In the genomic region with DNA sequence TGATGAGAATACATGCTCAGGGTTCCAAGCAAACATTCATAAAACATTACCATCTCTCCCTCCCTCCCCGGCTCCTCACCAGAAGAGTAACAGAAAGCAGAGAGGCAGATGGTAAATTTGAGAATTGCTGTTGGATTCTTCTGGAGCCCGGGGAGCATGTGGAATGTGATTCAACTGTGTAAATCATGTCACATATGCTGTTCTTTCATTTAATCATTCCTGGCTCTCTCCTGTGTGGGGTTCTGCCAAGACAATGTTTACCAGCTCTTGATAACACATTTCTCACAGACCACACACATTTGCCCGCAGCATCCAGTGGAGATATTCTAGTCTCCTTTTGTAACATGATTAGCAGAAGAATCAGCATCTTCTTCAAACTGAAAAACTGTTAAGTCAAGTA, we compare ENCODE assay signal across 12 cellular contexts. TPM values are rescaled to one million over a fixed set of nuclear protein-coding genes. Genes with fewer than 3 reads are reported as not detected.
DNase-seq lines count a peak whose midpoint lies in the region; ATAC-seq and TF ChIP-seq lines count a peak whose summit lies in the region.
"Had no signal": no experiment of that assay in that cellular context is flagged by ENCODE, and none has a peak within 500 bp of the region (broad histone marks: within the 10 kb centered on the region; RNA-seq: fewer than 3 reads in every experiment).

No MANE protein-coding gene starts in this region.

- peaks cover 6% of the 10 kb centered on the region for H3K4me1 ChIP-seq in upper lobe of right lung
- peaks cover 2 to 11% of the 10 kb centered on the region in 2 donors for H3K4me1 ChIP-seq in ascending aorta

- ATAC-seq in left lobe of liver: peak; percentile 94
- ATAC-seq in upper lobe of right lung: peak; percentile 64
- no peak for ATAC-seq in GM19324 (IDR thresholded peaks at IDR 0.05; ENCODE audit: low FRiP score, unreplicated experiment)

- intact Hi-C loops in upper lobe of right lung (cut with DNase I): no loop called here
- intact Hi-C loops in ascending aorta (cut with DNase I): no loop called here
- intact Hi-C loops in activated T-helper 1 cell treated with anti-CD3 and anti-CD28 coated beads, Interleukin-12 subunit alpha, Interleukin-12 subunit beta, Interleukin-2, Interleukin-4 antibody, amounts not matched to agents 30 ng/mL and 10 ng/mL and 1 ng/mL, durations not matched to agents 14 hours and 24 hours and 36 hours (cut with micrococcal nuclease): no loop called here

- H3K36me3 ChIP-seq in upper lobe of right lung: peaks cover 22% of the 10 kb centered on the region
- H3K36me3 ChIP-seq in ascending aorta: peaks cover 0 to 17% of the 10 kb centered on the region in 2 donors
- H3K36me3 ChIP-seq: gastrocnemius medialis had no signal

- no peak overlapping the region for H3K4me3 ChIP-seq in upper lobe of right lung
- H3K4me3 ChIP-seq in ascending aorta: no peak overlapping the region
- H3K4me3 ChIP-seq: gastrocnemius medialis had no signal

- H3K36me3 Mint-ChIP-seq in activated T-helper 1 cell treated with anti-CD3 and anti-CD28 coated beads, Interleukin-12 subunit alpha, Interleukin-12 subunit beta, Interleukin-2, Interleukin-4 antibody, amounts not matched to agents 30 ng/mL and 10 ng/mL and 1 ng/mL, durations not matched to agents 14 hours and 24 hours and 36 hours (ENCODE audit: low read depth): no peaks in the 10 kb centered on the region

- H3K9me3 ChIP-seq in upper lobe of right lung (no peaks in the 10 kb centered on the region), ascending aorta (no peaks in the 10 kb centered on the region)
- H3K9me3 ChIP-seq: gastrocnemius medialis had no signal

- H3K9me3 Mint-ChIP-seq in activated T-helper 1 cell treated with anti-CD3 and anti-CD28 coated beads, Interleukin-12 subunit alpha, Interleukin-12 subunit beta, Interleukin-2, Interleukin-4 antibody, amounts not matched to agents 30 ng/mL and 10 ng/mL and 1 ng/mL, durations not matched to agents 14 hours and 24 hours and 36 hours: no peaks in the 10 kb centered on the region

- no peaks in the 10 kb centered on the region for H3K27me3 ChIP-seq in upper lobe of right lung
- no peaks in the 10 kb centered on the region for H3K27me3 ChIP-seq in ascending aorta
- H3K27me3 ChIP-seq: gastrocnemius medialis had no signal

- H3K27ac ChIP-seq in upper lobe of right lung: peak overlapping the region; percentile 1
- no peak overlapping the region for H3K27ac ChIP-seq in ascending aorta
- H3K27ac ChIP-seq: gastrocnemius medialis had no signal

- TF ChIP-seq CTCF in upper lobe of right lung (IDR thresholded peaks at IDR 0.05): no peak
- no peak for TF ChIP-seq CTCF in ascending aorta (IDR thresholded peaks at IDR 0.05)

- H3K27ac Mint-ChIP-seq in activated T-helper 1 cell treated with anti-CD3 and anti-CD28 coated beads, Interleukin-12 subunit alpha, Interleukin-12 subunit beta, Interleukin-2, Interleukin-4 antibody, amounts not matched to agents 30 ng/mL and 10 ng/mL and 1 ng/mL, durations not matched to agents 14 hours and 24 hours and 36 hours: no peak overlapping the region

- H3K27me3 Mint-ChIP-seq in activated T-helper 1 cell treated with anti-CD3 and anti-CD28 coated beads, Interleukin-12 subunit alpha, Interleukin-12 subunit beta, Interleukin-2, Interleukin-4 antibody, amounts not matched to agents 30 ng/mL and 10 ng/mL and 1 ng/mL, durations not matched to agents 14 hours and 24 hours and 36 hours (ENCODE audit: insufficient read depth): peaks cover 7% of the 10 kb centered on the region

- DNase-seq in NCI-H1694 treated with DMSO at 0.1 percent for 48 hours (lab: John Stamatoyannopoulos, UW) (peak; percentile 95), cerebellar nuclear complex (lab: John Stamatoyannopoulos, UW) (peak; percentile 76 to 89), left lobe of liver (ENCODE audit: low spot score) (no peak), upper lobe of right lung (no peak), ascending aorta (ENCODE audit: low spot score in 2 of 2) (no peak)
- DNase-seq in activated T-helper 1 cell treated with anti-CD3 and anti-CD28 coated beads, Interleukin-12 subunit alpha, Interleukin-12 subunit beta, Interleukin-2, Interleukin-4 antibody, amounts not matched to agents 30 ng/mL and 10 ng/mL and 1 ng/mL, durations not matched to agents 14 hours and 24 hours and 36 hours (ENCODE audit: low spot score): no peak
- DNase-seq in activated naive CD4-positive, alpha-beta T cell (lab: John Stamatoyannopoulos, UW): no peak
- DNase-seq: gastrocnemius medialis, KG1, NCI-H774, small intestine had no signal

- no peak overlapping the region for H3K4me3 Mint-ChIP-seq in activated T-helper 1 cell treated with anti-CD3 and anti-CD28 coated beads, Interleukin-12 subunit alpha, Interleukin-12 subunit beta, Interleukin-2, Interleukin-4 antibody, amounts not matched to agents 30 ng/mL and 10 ng/mL and 1 ng/mL, durations not matched to agents 14 hours and 24 hours and 36 hours

- no peaks in the 10 kb centered on the region for H3K4me1 Mint-ChIP-seq in activated T-helper 1 cell treated with anti-CD3 and anti-CD28 coated beads, Interleukin-12 subunit alpha, Interleukin-12 subunit beta, Interleukin-2, Interleukin-4 antibody, amounts not matched to agents 30 ng/mL and 10 ng/mL and 1 ng/mL, durations not matched to agents 14 hours and 24 hours and 36 hours (ENCODE audit: low read depth)

RNA-seq across cellular contexts. Expression of a gene that starts 23.4 kb away (rescaled TPM):
- 21.5 TPM for total RNA-seq in left lobe of liver
- total RNA-seq in upper lobe of right lung: 37.0 TPM
- 42.3 TPM for total RNA-seq in ascending aorta
- 26.1 and 27.3 TPM in 2 replicates for total RNA-seq in activated T-helper 1 cell treated with anti-CD3 and anti-CD28 coated beads, Interleukin-12 subunit alpha, Interleukin-12 subunit beta, Interleukin-2, Interleukin-4 antibody, amounts not matched to agents 30 ng/mL and 10 ng/mL and 1 ng/mL, durations not matched to agents 14 hours and 24 hours and 36 hours

Comparison
In these comparisons a context has a peak if more than half of its experiments do, and no peak if none do; other contexts are left out.
1. DNase-seq: peak in NCI-H1694 treated with DMSO at 0.1 percent for 48 hours (single experiment) and cerebellar nuclear complex (2 of 2); none in left lobe of liver (single experiment), upper lobe of right lung (single experiment), ascending aorta (0 of 2), activated T-helper 1 cell treated with anti-CD3 and anti-CD28 coated beads, Interleukin-12 subunit alpha, Interleukin-12 subunit beta, Interleukin-2, Interleukin-4 antibody, amounts not matched to agents 30 ng/mL and 10 ng/mL and 1 ng/mL, durations not matched to agents 14 hours and 24 hours and 36 hours (single experiment) and activated naive CD4-positive, alpha-beta T cell (0 of 4).